17 cellular contexts compared by ENCODE assay signal in the genomic region with DNA sequence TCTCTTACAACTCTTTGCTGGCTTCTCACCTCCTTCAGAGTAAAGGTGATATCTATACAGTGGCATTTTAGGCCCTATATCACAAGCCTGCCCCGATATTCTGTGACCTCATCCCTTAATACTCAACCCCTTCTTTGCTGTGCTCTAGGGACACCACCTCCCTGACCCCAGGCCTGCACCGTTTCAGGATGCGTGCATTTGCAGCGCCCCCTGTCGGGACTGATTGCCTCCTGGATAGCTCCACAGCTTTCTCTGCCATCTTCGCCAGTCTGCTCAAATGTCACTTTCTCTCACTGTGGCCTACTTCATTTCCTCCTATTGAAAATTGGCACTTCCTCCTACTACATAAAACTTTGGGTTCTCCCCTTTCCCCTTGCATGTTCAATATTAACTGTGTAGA.
DNase-seq lines count a peak whose midpoint lies in the region; ATAC-seq, FAIRE-seq and TF ChIP-seq lines count a peak whose summit lies in the region.
"Had no signal": no experiment of that assay in that cellular context is flagged by ENCODE, and none has a peak within 500 bp of the region (broad histone marks: within the 10 kb centered on the region; RNA-seq: fewer than 3 reads in every experiment).

No MANE protein-coding gene starts in this region.

- POLR2A ChIA-PET in HepG2 (lab: Yijun Ruan, JAX) = no interaction called here

- H3K9me3 ChIP-seq in HepG2 (ENCODE audit: low read length) (no peaks in the 10 kb centered on the region), right lobe of liver (no peaks in the 10 kb centered on the region)

- no peak for TF ChIP-seq RAD21 in HepG2 (CRISPR knock-in tag; IDR thresholded peaks at IDR 0.05)

- CTCF ChIA-PET in HepG2 (lab: Yijun Ruan, JAX; ENCODE audit: low intra/inter-chr PET ratio, low total read pairs) = no interaction called here

- no peaks in the 10 kb centered on the region for H3K79me2 ChIP-seq in HepG2 (ENCODE audit: insufficient read depth, low read length)

- peaks cover 4% of the 10 kb centered on the region for H3K9me3 Mint-ChIP-seq in chondrocyte (ENCODE audit: low read depth)

- H3K4me3 Mint-ChIP-seq in chondrocyte (ENCODE audit: unreplicated experiment) = no peak overlapping the region

- no peak for TF ChIP-seq EP300 in HepG2 (IDR thresholded peaks at IDR 0.05; ENCODE audit: low read depth in 2 of 2, low read length in 2 of 2)
- no peak for TF ChIP-seq EP300 in HepG2 (CRISPR knock-in tag; IDR thresholded peaks at IDR 0.05; ENCODE audit: borderline replicate concordance)

- H3K4me3 ChIP-seq in HepG2 (replicated peaks in 1 of 3; ENCODE audit: insufficient read depth in 1 of 3, low read depth in 2 of 3, low read length in 3 of 3) (no peak overlapping the region), right lobe of liver (no peak overlapping the region), LNCaP clone FGC (ENCODE audit: low read depth, low read length) (no peak overlapping the region)
- H3K4me3 ChIP-seq: GM23248, SK-N-MC, transverse colon had no signal

- no peaks in the 10 kb centered on the region for H3K4me1 Mint-ChIP-seq in chondrocyte (ENCODE audit: low read depth)

- no peak overlapping the region for H3K9ac ChIP-seq in HepG2 (ENCODE audit: insufficient read depth, low read depth, low read length)
- H3K9ac ChIP-seq: GM23248 had no signal

- TF ChIP-seq CTCF in HepG2 (CRISPR knock-in tag; IDR thresholded peaks at IDR 0.05) (peak; percentile 56), right lobe of liver (IDR thresholded peaks at IDR 0.05) (no peak), LNCaP clone FGC (IDR thresholded peaks at IDR 0.05; ENCODE audit: control insufficient read depth, extremely low read depth, insufficient read depth) (peak; percentile 47), chondrocyte (IDR thresholded peaks at IDR 0.05) (peak; percentile 12)

- H3K27ac ChIP-seq in HepG2 (ENCODE audit: extremely low read length, insufficient read depth, low read length) (no peak overlapping the region), right lobe of liver (no peak overlapping the region)
- H3K27ac ChIP-seq: epithelial cell of prostate, GM23248, SK-N-MC, transverse colon, VCaP had no signal

- H3K27ac Mint-ChIP-seq in chondrocyte (ENCODE audit: unreplicated experiment) = no peak overlapping the region

- intact Hi-C loops in HepG2 (cut with micrococcal nuclease; ENCODE audit: unreplicated experiment) = loop anchor here (1.0 kb wide), 1 partner anchor 88 kb away; no protein-coding TSS in a partner anchor
- intact Hi-C loops in right lobe of liver (cut with DNase I) = no loop called here

- H3K27me3 Mint-ChIP-seq in chondrocyte (ENCODE audit: low read depth) = peaks cover 5% of the 10 kb centered on the region

- H3K4me2 ChIP-seq in HepG2 (ENCODE audit: low read depth, low read length) = no peak overlapping the region

- peak; percentile 4 for DNase-seq in HepG2 (ENCODE audit: low spot score)
- no peak for DNase-seq in right lobe of liver
- no peak for DNase-seq in LNCaP clone FGC (ENCODE audit: low read depth)
- no peak for DNase-seq in chondrocyte (ENCODE audit: low spot score)
- peak; percentile 41 for DNase-seq in stimulated activated CD8-positive, alpha-beta memory T cell treated with anti-CD3 and anti-CD28 coated beads, Interleukin-4, amount 100 ng/mL, for 48 hours
- no peak for DNase-seq in SKM-1 treated with dmso at 0.1 percent for 144 hours (lab: John Stamatoyannopoulos, UW; ENCODE audit: unreplicated experiment)
- no peak for DNase-seq in retina
- DNase-seq in medulla oblongata (ENCODE audit: extremely low spot score) = no peak
- DNase-seq: cerebellar nuclear complex, DND-41, GM23248, left cardiac atrium, NCI-H2029 treated with DMSO at 0.1 percent for 48 hours, transverse colon had no signal

- no peaks in the 10 kb centered on the region for H3K36me3 ChIP-seq in HepG2 (replicated peaks in 1 of 2; ENCODE audit: control insufficient read depth in 1 of 2, insufficient read depth in 2 of 2, low read length in 2 of 2)
- no peaks in the 10 kb centered on the region for H3K36me3 ChIP-seq in right lobe of liver
- H3K36me3 ChIP-seq: transverse colon had no signal

- no peaks in the 10 kb centered on the region for H4K20me1 ChIP-seq in HepG2 (ENCODE audit: insufficient read depth, low read length)

- FAIRE-seq in HepG2 (lab: Jason Lieb, UNC) = no peak

- no peaks in the 10 kb centered on the region for H3K36me3 Mint-ChIP-seq in chondrocyte (ENCODE audit: low read depth)

- BruUV-seq in HepG2 (replicated peaks; lab: Mats Ljungman, UMichigan) = no TSS peak

- H3K27me3 ChIP-seq in HepG2 (ENCODE audit: control insufficient read depth in 1 of 2, insufficient read depth in 2 of 2, low read length in 2 of 2) = no peaks in the 10 kb centered on the region
- no peaks in the 10 kb centered on the region for H3K27me3 ChIP-seq in right lobe of liver
- H3K27me3 ChIP-seq: transverse colon had no signal

- no peaks in the 10 kb centered on the region for H3K4me1 ChIP-seq in HepG2 (ENCODE audit: insufficient read depth, low read length)
- no peaks in the 10 kb centered on the region for H3K4me1 ChIP-seq in right lobe of liver
- H3K4me1 ChIP-seq: transverse colon had no signal

- in situ Hi-C loops in HepG2 (cut with HindIII; ENCODE audit: extremely low pct_ligation_motif_present, low pct_unique_long_range_greater_than_20kb) = no loop called here

- no peak overlapping the region for H2AFZ ChIP-seq in HepG2 (ENCODE audit: low read length)
- H2AFZ ChIP-seq: GM23248 had no signal

- ATAC-seq in HepG2 = peak; percentile 85
- no peak for ATAC-seq in right lobe of liver
- ATAC-seq: left cardiac atrium had no signal

- 8% methylated on average over 6 of the region's 6 CpGs for WGBS in HepG2 (ENCODE audit: low lambda C conversion rate)
- 33% methylated on average over 6 of the region's 6 CpGs for WGBS in right lobe of liver (ENCODE audit: insufficient coverage, low coverage, low lambda C conversion rate, missing lambda C conversion rate)

- TF ChIP-seq POLR2A in HepG2 (IDR thresholded peaks at IDR 0.05; ENCODE audit: insufficient read depth in 1 of 2, low read depth in 2 of 2, low read length in 2 of 2) = no peak
- no peak for TF ChIP-seq POLR2A in right lobe of liver (IDR thresholded peaks at IDR 0.05)

TF ChIP-seq in HepG2, 621 proteins besides CTCF, POLR2A, EP300 and RAD21:
- TF ChIP-seq ZBTB8A (CRISPR knock-in tag; IDR thresholded peaks at IDR 0.05; ENCODE audit: borderline replicate concordance, low read depth) = no peak
- TF ChIP-seq, protein P1, sequence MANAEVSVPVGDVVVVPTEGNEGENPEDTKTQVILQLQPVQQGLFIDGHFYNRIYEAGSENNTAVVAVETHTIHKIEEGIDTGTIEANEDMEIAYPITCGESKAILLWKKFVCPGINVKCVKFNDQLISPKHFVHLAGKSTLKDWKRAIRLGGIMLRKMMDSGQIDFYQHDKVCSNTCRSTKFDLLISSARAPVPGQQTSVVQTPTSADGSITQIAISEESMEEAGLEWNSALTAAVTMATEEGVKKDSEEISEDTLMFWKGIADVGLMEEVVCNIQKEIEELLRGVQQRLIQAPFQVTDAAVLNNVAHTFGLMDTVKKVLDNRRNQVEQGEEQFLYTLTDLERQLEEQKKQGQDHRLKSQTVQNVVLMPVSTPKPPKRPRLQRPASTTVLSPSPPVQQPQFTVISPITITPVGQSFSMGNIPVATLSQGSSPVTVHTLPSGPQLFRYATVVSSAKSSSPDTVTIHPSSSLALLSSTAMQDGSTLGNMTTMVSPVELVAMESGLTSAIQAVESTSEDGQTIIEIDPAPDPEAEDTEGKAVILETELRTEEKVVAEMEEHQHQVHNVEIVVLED (CRISPR knock-in tag; IDR thresholded peaks at IDR 0.05; ENCODE audit: borderline replicate concordance) = no peak
- no peak for TF ChIP-seq ZNF547 (CRISPR knock-in tag; IDR thresholded peaks at IDR 0.05)
- TF ChIP-seq STAG1 (CRISPR knock-in tag; IDR thresholded peaks at IDR 0.05) = peak; percentile 18; the same call in 1 of the 2 replicates
TF ChIP-seq in HepG2: peak in this region for 1.

Comparison
In these comparisons a context has a peak if more than half of its experiments do, and no peak if none do; other contexts are left out.
1. DNase-seq: peak in HepG2 (single experiment) and stimulated activated CD8-positive, alpha-beta memory T cell treated with anti-CD3 and anti-CD28 coated beads, Interleukin-4, amount 100 ng/mL, for 48 hours (single experiment); none in right lobe of liver (0 of 3), LNCaP clone FGC (single experiment), chondrocyte (single experiment), SKM-1 treated with dmso at 0.1 percent for 144 hours (single experiment), retina (single experiment) and medulla oblongata (single experiment).
2. CTCF ChIP-seq: peak in HepG2 (single experiment), LNCaP clone FGC (single experiment) and chondrocyte (single experiment); none in right lobe of liver (0 of 4).